ENCODE assay signal across 1 cellular context in genomic region chr9:124878518-124878917, GRCh38.
TF ChIP-seq lines count a peak whose summit lies in the region.

No MANE protein-coding gene starts in this region.

TF ChIP-seq in GM12878, 131 proteins besides CTCF, POLR2A, EP300 and RAD21:
- no peak for TF ChIP-seq BHLHE40 (IDR thresholded peaks at IDR 0.05; ENCODE audit: borderline replicate concordance in 1 of 2, low read depth in 2 of 2, low read length in 1 of 2)
- TF ChIP-seq SUPT20H (IDR thresholded peaks at IDR 0.05; ENCODE audit: borderline replicate concordance, control insufficient read depth, low read depth, low read length): no peak
- peak; percentile 49; the same call in 1 of the 2 replicates for TF ChIP-seq POLR2AphosphoS5 (IDR thresholded peaks at IDR 0.05; ENCODE audit: low read length)
- TF ChIP-seq, protein P1, sequence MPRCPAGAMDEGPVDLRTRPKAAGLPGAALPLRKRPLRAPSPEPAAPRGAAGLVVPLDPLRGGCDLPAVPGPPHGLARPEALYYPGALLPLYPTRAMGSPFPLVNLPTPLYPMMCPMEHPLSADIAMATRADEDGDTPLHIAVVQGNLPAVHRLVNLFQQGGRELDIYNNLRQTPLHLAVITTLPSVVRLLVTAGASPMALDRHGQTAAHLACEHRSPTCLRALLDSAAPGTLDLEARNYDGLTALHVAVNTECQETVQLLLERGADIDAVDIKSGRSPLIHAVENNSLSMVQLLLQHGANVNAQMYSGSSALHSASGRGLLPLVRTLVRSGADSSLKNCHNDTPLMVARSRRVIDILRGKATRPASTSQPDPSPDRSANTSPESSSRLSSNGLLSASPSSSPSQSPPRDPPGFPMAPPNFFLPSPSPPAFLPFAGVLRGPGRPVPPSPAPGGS (IDR thresholded peaks at IDR 0.05; ENCODE audit: borderline replicate concordance, insufficient read depth, low read depth, low read length, poor library complexity, severe bottlenecking): no peak
- TF ChIP-seq BMI1 (IDR thresholded peaks at IDR 0.05; ENCODE audit: borderline replicate concordance): no peak
TF ChIP-seq in GM12878: peak in this region for 1.
